ENCODE assay signal across 27 cellular contexts in genomic region chr1:70392626-70393025, GRCh38.
"Had no signal": no experiment of that assay in that cellular context is flagged by ENCODE, and none has a peak within 500 bp of the region (broad histone marks: within the 10 kb centered on the region; RNA-seq: fewer than 3 reads in every experiment).

No MANE protein-coding gene starts in this region.

- DNase-seq: activated B cell treated with CpG ODN at 0.5 μM for 24 hours; activated CD4-positive, alpha-beta memory T cell treated with anti-CD3 and anti-CD28 coated beads for 36 hours; activated CD4-positive, alpha-beta T cell treated with anti-CD3 and anti-CD28 coated beads for 4 hours; activated CD4-positive, alpha-beta T cell treated with anti-CD3 and anti-CD28 coated beads, Interleukin-2, amount 10 ng/mL, durations not matched to agents 24 days and 14 days; activated CD4-positive, alpha-beta T cell treated with anti-CD3 and anti-CD28 coated beads, Interleukin-2, amount 50 U/mL, for 1 hour; activated CD4-positive, alpha-beta T cell treated with anti-CD3 and anti-CD28 coated beads, Interleukin-2, amount 50 U/mL, for 4 hours; activated CD4-positive, CD25-positive, alpha-beta regulatory T cell treated with anti-CD3 and anti-CD28 coated beads, Interleukin-2, amount 50 U/mL, for 72 hours; activated CD8-positive, alpha-beta memory T cell treated with anti-CD3 and anti-CD28 coated beads, Interleukin-2, amount 50 U/mL, for 4 hours; activated CD8-positive, alpha-beta T cell treated with anti-CD3 and anti-CD28 coated beads for 36 hours; activated effector memory CD4-positive, alpha-beta T cell treated with anti-CD3 and anti-CD28 coated beads, Interleukin-2, amount 50 U/mL, for 16 hours; activated naive CD4-positive, alpha-beta T cell treated with anti-CD3 and anti-CD28 coated beads, Interleukin-2, amount 10 ng/mL, durations not matched to agents 7 days and 5 days; activated naive CD4-positive, alpha-beta T cell treated with Interleukin-2 at 50 U/mL for 16 hours; activated naive CD8-positive, alpha-beta T cell treated with anti-CD3 and anti-CD28 coated beads, Interleukin-2, amount 10 ng/mL, durations not matched to agents 7 days and 5 days; activated naive CD8-positive, alpha-beta T cell treated with anti-CD3 and anti-CD28 coated beads, Interleukin-2, amount 50 U/mL, for 24 hours; activated T-cell treated with anti-CD3 and anti-CD28 coated beads for 4 hours; activated T-cell treated with anti-CD3 and anti-CD28 coated beads, Interleukin-2, amount 50 U/mL, for 1 hour; activated T-cell treated with anti-CD3 and anti-CD28 coated beads, Interleukin-2, amount 50 U/mL, for 4 hours; activated T-cell treated with anti-CD3 and anti-CD28 coated beads, Interleukin-2, amount 50 U/mL, for 72 hours; amygdala; anterior cingulate cortex; central memory CD4-positive, alpha-beta T cell; T-helper 2 cell; T-helper 9 cell had no signal

- H3K4me1 ChIP-seq: ascending aorta had no signal

- H3K36me3 ChIP-seq: ascending aorta had no signal

- H3K9me3 ChIP-seq: ascending aorta had no signal

- FAIRE-seq: colon, TTC549 had no signal

- H3K27ac ChIP-seq: ascending aorta, VCaP had no signal

- H3K4me3 ChIP-seq: ascending aorta had no signal

- H3K27me3 ChIP-seq: ascending aorta had no signal
